Comparison of ENCODE assay signal across 14 cellular contexts in the genomic region with DNA sequence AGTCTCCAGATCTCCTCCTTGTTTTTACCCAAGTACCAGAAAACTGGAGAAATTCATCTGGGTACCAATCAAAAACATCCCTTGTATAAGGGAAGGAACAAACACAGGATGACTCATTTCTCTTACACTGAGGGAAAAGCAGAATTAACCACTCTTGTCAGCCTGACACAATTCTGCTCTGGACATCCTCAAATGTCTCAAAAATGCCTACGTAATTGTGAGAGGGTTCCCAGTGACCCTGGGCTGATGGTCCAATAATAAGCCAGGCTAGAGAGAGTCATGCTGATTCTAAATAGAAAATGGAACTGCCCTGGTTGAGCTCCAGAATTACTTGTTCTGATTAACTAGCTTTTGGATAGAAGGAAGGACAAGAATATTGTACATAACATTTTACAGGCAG. TPM values are rescaled to one million over a fixed set of nuclear protein-coding genes. Genes with fewer than 3 reads are reported as not detected.
DNase-seq lines count a peak whose midpoint lies in the region; ATAC-seq and TF ChIP-seq lines count a peak whose summit lies in the region.
"Had no signal": no experiment of that assay in that cellular context is flagged by ENCODE, and none has a peak within 500 bp of the region (broad histone marks: within the 10 kb centered on the region; RNA-seq: fewer than 3 reads in every experiment).

No MANE protein-coding gene starts in this region.

- WGBS in right cardiac atrium, result 65% methylated on average over 1 of the region's 1 CpG

- ATAC-seq in left ventricle myocardium superior (peak; percentile 38), right cardiac atrium (no peak), HG03571 (IDR thresholded peaks at IDR 0.05; ENCODE audit: unreplicated experiment) (no peak), GM18867 (IDR thresholded peaks at IDR 0.05; ENCODE audit: unreplicated experiment) (no peak)

- no peak overlapping the region for H3K4me3 ChIP-seq in right cardiac atrium (ENCODE audit: low read length)
- no peak overlapping the region for H3K4me3 ChIP-seq in osteoblast (ENCODE audit: insufficient read depth, low read length)
- H3K4me3 ChIP-seq: vagina had no signal

- H2AFZ ChIP-seq in osteoblast (ENCODE audit: low read length), result no peak overlapping the region

- no peaks in the 10 kb centered on the region for H3K36me3 ChIP-seq in osteoblast (ENCODE audit: insufficient read depth, low read length)
- H3K36me3 ChIP-seq: vagina had no signal

- H3K9me3 ChIP-seq in right cardiac atrium (ENCODE audit: control insufficient read depth, low read length) (no peaks in the 10 kb centered on the region), osteoblast (ENCODE audit: low read depth, low read length) (no peaks in the 10 kb centered on the region)
- H3K9me3 ChIP-seq: vagina had no signal

- H3K79me2 ChIP-seq in osteoblast (ENCODE audit: insufficient read depth, low read length), result peaks cover 79% of the 10 kb centered on the region

- no peak for TF ChIP-seq CTCF in osteoblast (IDR thresholded peaks at IDR 0.05; ENCODE audit: extremely low read depth, low read depth, low read length)

- H3K4me2 ChIP-seq in osteoblast (ENCODE audit: insufficient read depth, low read length), result no peak overlapping the region

- H4K20me1 ChIP-seq in osteoblast (ENCODE audit: insufficient read depth, low read length), result peaks cover 10% of the 10 kb centered on the region

- no peak overlapping the region for H3K27ac ChIP-seq in right cardiac atrium (ENCODE audit: low read length)
- H3K27ac ChIP-seq in caudate nucleus (ENCODE audit: low read depth, low read length), result peak overlapping the region; percentile 63
- peak overlapping the region; percentile 58 for H3K27ac ChIP-seq in layer of hippocampus (ENCODE audit: low read depth, low read length)
- H3K27ac ChIP-seq in osteoblast (ENCODE audit: low read depth, low read length), result no peak overlapping the region
- H3K27ac ChIP-seq: vagina had no signal

- intact Hi-C loops in left ventricle myocardium superior (cut with micrococcal nuclease), result no loop called here
- intact Hi-C loops in right cardiac atrium (cut with DNase I), result no loop called here

- no peaks in the 10 kb centered on the region for H3K27me3 ChIP-seq in right cardiac atrium (ENCODE audit: control insufficient read depth, insufficient read depth)
- no peaks in the 10 kb centered on the region for H3K27me3 ChIP-seq in layer of hippocampus (ENCODE audit: control insufficient read depth, insufficient read depth, low read length)
- H3K27me3 ChIP-seq in osteoblast (ENCODE audit: insufficient read depth, low read length), result no peaks in the 10 kb centered on the region
- H3K27me3 ChIP-seq: vagina had no signal

- H3K4me1 ChIP-seq in right cardiac atrium (ENCODE audit: control insufficient read depth, insufficient read depth, low read length), result peaks cover 4% of the 10 kb centered on the region
- no peaks in the 10 kb centered on the region for H3K4me1 ChIP-seq in osteoblast (ENCODE audit: insufficient read depth, low read length)

- DNase-seq in left ventricle myocardium superior (no peak), right cardiac atrium (no peak), caudate nucleus (lab: John Stamatoyannopoulos, UW) (peak in 4 of 61 donors; percentile 4 to 24 (median 12)), osteoblast (ENCODE audit: insufficient read length, low spot score, missing footprints) (no peak)
- DNase-seq in activated effector memory CD4-positive, alpha-beta T cell treated with anti-CD3 and anti-CD28 coated beads, Interleukin-2, amount 50 U/mL, for 16 hours, result no peak
- DNase-seq: activated CD4-positive, alpha-beta T cell treated with anti-CD3 and anti-CD28 coated beads, Interleukin-2, amount 50 U/mL, for 4 hours; NCI-H2029; NCI-H748 treated with DMSO at 0.1 percent for 48 hours; posterior cingulate gyrus; T-helper 9 cell had no signal

RNA-seq across cellular contexts. Expression of a gene that starts 14.5 kb away (rescaled TPM):
- total RNA-seq in left ventricle myocardium superior (3.1 TPM), right cardiac atrium (10 to 100 TPM in 1 of 4 donors, 1 to 10 TPM in 3; 5.5 to 13.3 (median 6.9) TPM), osteoblast (9.7 and 10.9 TPM in 2 replicates)
- 4.2 TPM for polyA plus RNA-seq in right cardiac atrium

RNA-seq across cellular contexts. Expression of a gene that starts 44.1 kb away (rescaled TPM):
- total RNA-seq in left ventricle myocardium superior, result 1.4 TPM
- 1 to 10 TPM; 2.3 to 3.2 (median 2.9) TPM for total RNA-seq in right cardiac atrium
- polyA plus RNA-seq in right cardiac atrium, result 2.9 TPM
- total RNA-seq in osteoblast, result 2.9 and 3.2 TPM in 2 replicates

Comparison
In these comparisons a context has a peak if more than half of its experiments do, and no peak if none do; other contexts are left out.
1. H3K27ac ChIP-seq: peak in caudate nucleus (single experiment) and layer of hippocampus (single experiment); none in right cardiac atrium (single experiment) and osteoblast (single experiment).